ENCODE assay signal across 8 cellular contexts in the genomic region with DNA sequence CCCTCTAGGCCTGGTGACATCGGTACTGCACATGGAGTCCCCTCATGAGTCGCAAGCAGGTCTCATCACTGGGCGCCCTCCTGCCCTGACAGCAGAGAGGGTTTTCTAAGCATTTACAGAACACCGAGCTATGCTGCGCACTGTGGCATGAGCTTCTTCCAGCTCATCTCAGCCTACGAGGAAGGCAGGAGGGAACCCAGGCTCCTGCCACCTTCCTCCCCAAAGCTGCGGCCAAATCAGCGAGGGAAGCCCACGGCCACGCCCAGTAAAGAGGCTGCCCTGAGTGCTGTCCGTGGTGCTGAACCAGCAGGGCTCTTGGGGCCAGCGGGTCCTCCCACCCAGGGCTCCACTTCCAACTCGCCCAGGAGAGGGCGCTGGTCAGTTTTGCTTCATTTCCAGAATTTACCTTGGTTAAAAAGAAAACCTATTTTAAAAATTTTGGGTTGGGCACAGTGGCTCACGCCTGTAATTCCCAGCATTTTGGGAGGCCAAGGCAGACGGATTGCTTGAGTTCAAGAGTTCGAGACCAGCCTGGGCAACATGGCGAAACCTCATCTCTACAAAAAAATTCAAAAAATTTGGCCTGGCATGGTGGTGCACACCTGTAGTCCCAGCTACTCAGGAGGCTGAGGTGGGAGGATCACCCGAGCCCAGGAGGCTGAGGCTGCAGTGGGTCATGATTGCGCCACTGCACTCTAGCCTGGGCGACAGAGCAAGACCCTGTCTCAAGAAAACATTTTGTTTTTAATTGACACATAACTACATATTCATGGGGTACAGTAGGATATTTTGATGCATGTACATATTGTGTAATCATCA. TPM values are rescaled to one million over a fixed set of nuclear protein-coding genes. Genes with fewer than 3 reads are reported as not detected.
DNase-seq lines count a peak whose midpoint lies in the region; ATAC-seq and TF ChIP-seq lines count a peak whose summit lies in the region.

No MANE protein-coding gene starts in this region.

- TF ChIP-seq CTCF in AG10803 (conservative IDR thresholded peaks at IDR 0.05; ENCODE audit: low read length) (peak; percentile 81), GM20000 (IDR thresholded peaks at IDR 0.05; ENCODE audit: extremely low read depth, missing control alignments) (peak; percentile 55), PC-3 (conservative IDR thresholded peaks at IDR 0.05; ENCODE audit: low read depth, low read length) (peak; percentile 77), foreskin fibroblast (IDR thresholded peaks at IDR 0.05; ENCODE audit: low read depth, low read length) (peak; percentile 89), upper lobe of right lung (IDR thresholded peaks at IDR 0.05) (peak; percentile 63)

- no peaks in the 10 kb centered on the region for H3K36me3 ChIP-seq in PC-3 (ENCODE audit: low read depth, low read length)
- no peaks in the 10 kb centered on the region for H3K36me3 ChIP-seq in upper lobe of right lung

- DNase-seq in AG10803 (ENCODE audit: low read depth) (peak; percentile 69), GM20000 (ENCODE audit: low spot score) (peak; percentile 88), PC-3 (peak; percentile 85), foreskin fibroblast (peak; percentile 51 to 87), occipital lobe (lab: John Stamatoyannopoulos, UW) (peak; percentile 29), upper lobe of right lung (peak; percentile 89)
- peak; percentile 89 for DNase-seq in activated T-cell treated with anti-CD3 and anti-CD28 coated beads, Interleukin-2, amount 50 U/mL, for 72 hours

- H3K9me3 Mint-ChIP-seq in activated T-cell treated with anti-CD3 and anti-CD28 coated beads, Interleukin-2, amount 50 U/mL, for 72 hours, result no peaks in the 10 kb centered on the region

- no peak overlapping the region for H3K27ac Mint-ChIP-seq in activated T-cell treated with anti-CD3 and anti-CD28 coated beads, Interleukin-2, amount 50 U/mL, for 72 hours

- H3K4me3 ChIP-seq in AG10803 (ENCODE audit: low read length), result no peak overlapping the region
- H3K4me3 ChIP-seq in PC-3 (ENCODE audit: low read length), result no peak overlapping the region
- H3K4me3 ChIP-seq in foreskin fibroblast (ENCODE audit: low read depth in 1 of 2, low read length in 2 of 2), result no peak overlapping the region
- H3K4me3 ChIP-seq in upper lobe of right lung, result no peak overlapping the region

- ATAC-seq in PC-3 (peak; percentile 97), upper lobe of right lung (peak; percentile 94), HG03159 (IDR thresholded peaks at IDR 0.05; ENCODE audit: unreplicated experiment) (no peak)
- peak; percentile 89 to 92 for ATAC-seq in activated T-cell treated with anti-CD3 and anti-CD28 coated beads, Interleukin-2, amount 50 U/mL, for 72 hours (replicated peaks in 1 of 2)

- no peaks in the 10 kb centered on the region for H3K36me3 Mint-ChIP-seq in activated T-cell treated with anti-CD3 and anti-CD28 coated beads, Interleukin-2, amount 50 U/mL, for 72 hours (ENCODE audit: insufficient read depth in 2 of 2)

- H3K27me3 Mint-ChIP-seq in activated T-cell treated with anti-CD3 and anti-CD28 coated beads, Interleukin-2, amount 50 U/mL, for 72 hours (ENCODE audit: low read depth), result peaks cover 21% of the 10 kb centered on the region

- no peaks in the 10 kb centered on the region for H3K9me2 ChIP-seq in PC-3 (replicated peaks; ENCODE audit: low read length)

- no peak overlapping the region for H3K4me3 Mint-ChIP-seq in activated T-cell treated with anti-CD3 and anti-CD28 coated beads, Interleukin-2, amount 50 U/mL, for 72 hours

- no peak overlapping the region for H2AFZ ChIP-seq in PC-3 (ENCODE audit: low read length)

- POLR2A ChIA-PET in PC-3 (lab: Charles Lee; ENCODE audit: unreplicated experiment), result no interaction called here

- H4K20me1 ChIP-seq in PC-3 (ENCODE audit: low read length), result no peaks in the 10 kb centered on the region

- CTCF ChIA-PET in PC-3 (lab: Charles Lee), result interaction anchor here (0.6 kb wide), 1 partner anchor 1654 kb away, joined by 3 read pairs; no protein-coding TSS in a partner anchor

- peaks cover 27% of the 10 kb centered on the region for H3K27me3 ChIP-seq in PC-3 (ENCODE audit: low read length)
- peaks cover 5% of the 10 kb centered on the region for H3K27me3 ChIP-seq in upper lobe of right lung

- H3K4me1 Mint-ChIP-seq in activated T-cell treated with anti-CD3 and anti-CD28 coated beads, Interleukin-2, amount 50 U/mL, for 72 hours (ENCODE audit: low read depth), result no peaks in the 10 kb centered on the region

- no peak overlapping the region for H3K4me2 ChIP-seq in PC-3 (ENCODE audit: low read length)

- no peaks in the 10 kb centered on the region for H3K79me2 ChIP-seq in PC-3 (ENCODE audit: low read length)

- no peak overlapping the region for H3K27ac ChIP-seq in PC-3 (ENCODE audit: low read length)
- no peak overlapping the region for H3K27ac ChIP-seq in upper lobe of right lung

- H3K4me1 ChIP-seq in PC-3 (ENCODE audit: insufficient read depth, low read length) (no peaks in the 10 kb centered on the region), upper lobe of right lung (no peaks in the 10 kb centered on the region)

- no peak overlapping the region for H3K9ac ChIP-seq in PC-3 (ENCODE audit: low read length)

- intact Hi-C loops in PC-3 (cut with micrococcal nuclease) (loop anchor here (1.0 to 5.0 kb wide), 2 partner anchors 107 to 121 kb away; no protein-coding TSS in a partner anchor), upper lobe of right lung (cut with DNase I) (no loop called here)

- no peaks in the 10 kb centered on the region for H3F3A ChIP-seq in PC-3 (ENCODE audit: low read length, unreplicated experiment)

- no peaks in the 10 kb centered on the region for H3K9me3 ChIP-seq in PC-3 (ENCODE audit: low read length)
- H3K9me3 ChIP-seq in upper lobe of right lung, result no peaks in the 10 kb centered on the region

- BruUV-seq in PC-3 (replicated peaks; lab: Mats Ljungman, UMichigan), result no TSS peak

RNA-seq across cellular contexts. Expression of a gene that starts 34.2 kb away (rescaled TPM):
- total RNA-seq in PC-3 (2014; rRNA removed), result 0.12 TPM in 1 of 2 replicates, not detected in the other
- under 1 TPM; 0.72 to 0.83 TPM for total RNA-seq in activated T-cell treated with anti-CD3 and anti-CD28 coated beads, Interleukin-2, amount 50 U/mL, for 72 hours
- 8.1 TPM for total RNA-seq in occipital lobe
- 0.12 TPM for total RNA-seq in upper lobe of right lung

Comparison
In these comparisons a context has a peak if more than half of its experiments do, and no peak if none do; other contexts are left out.
1. DNase-seq: peak in every context shown above with its lines; median percentile 89 in activated T-cell treated with anti-CD3 and anti-CD28 coated beads, Interleukin-2, amount 50 U/mL, for 72 hours; 89 in upper lobe of right lung; 88 in GM20000; 85 in PC-3; 69 in AG10803; 69 in foreskin fibroblast; 29 in occipital lobe.